In the genomic region with DNA sequence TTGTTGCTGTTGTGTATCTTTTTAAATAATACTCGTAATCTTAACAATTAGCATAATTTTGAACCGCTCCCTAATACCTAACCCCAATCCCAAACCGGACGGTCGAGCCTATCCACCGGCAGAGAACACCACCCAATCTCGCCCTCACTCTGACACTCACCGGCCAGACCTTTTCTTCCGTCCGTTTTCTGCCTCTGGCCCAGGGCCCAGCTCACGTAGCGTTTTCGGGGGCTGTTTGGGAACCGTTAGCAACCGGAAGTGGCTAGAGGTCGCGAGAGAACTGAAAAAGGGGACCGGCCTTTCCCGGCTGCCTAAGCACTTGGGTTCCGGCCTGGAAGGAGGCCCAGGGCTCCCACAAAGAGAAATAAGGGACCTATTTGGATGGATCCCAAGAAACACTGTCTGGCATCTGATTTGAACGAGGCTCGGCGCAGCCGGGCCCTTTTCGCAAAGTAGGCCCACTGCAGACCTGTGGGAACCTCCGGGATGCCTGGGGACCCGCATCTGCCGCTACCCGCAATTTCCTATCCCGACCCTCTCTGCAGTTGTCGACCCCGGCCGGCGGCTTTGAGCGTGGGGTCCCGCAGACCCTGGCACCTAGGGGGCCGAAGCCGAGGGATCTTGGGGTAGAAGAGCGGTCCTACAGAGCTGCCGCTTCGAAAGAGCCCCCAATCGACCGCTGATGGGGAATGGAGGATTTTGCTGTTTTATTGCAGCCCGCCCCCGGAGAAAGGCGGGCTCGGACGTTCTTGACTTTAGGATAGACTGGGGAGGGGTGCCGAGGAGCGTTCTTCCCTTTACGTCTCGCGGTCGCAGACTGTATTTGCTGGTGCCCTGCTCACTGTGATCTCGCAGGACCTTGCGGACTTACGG, we compare ENCODE assay signal across 1 cellular context.
TF ChIP-seq lines count a peak whose summit lies in the region.

No MANE protein-coding gene starts in this region.

TF ChIP-seq in H1, 55 proteins besides CTCF, POLR2A, EP300 and RAD21:
- TF ChIP-seq EGR1 (IDR thresholded peaks at IDR 0.05; ENCODE audit: borderline replicate concordance, low read depth, low read length) = peak; percentile 42; the same call in 1 of the 2 replicates
- TF ChIP-seq GTF2F1 (IDR thresholded peaks at IDR 0.05; ENCODE audit: borderline replicate concordance, low read depth, low read length) = peak; percentile 54; the same call in 1 of the 2 replicates
- no peak for TF ChIP-seq RNF2 (IDR thresholded peaks at IDR 0.05; ENCODE audit: borderline replicate concordance, low read depth, low read length, missing control alignments, poor library complexity, severe bottlenecking)
- TF ChIP-seq, protein P1, sequence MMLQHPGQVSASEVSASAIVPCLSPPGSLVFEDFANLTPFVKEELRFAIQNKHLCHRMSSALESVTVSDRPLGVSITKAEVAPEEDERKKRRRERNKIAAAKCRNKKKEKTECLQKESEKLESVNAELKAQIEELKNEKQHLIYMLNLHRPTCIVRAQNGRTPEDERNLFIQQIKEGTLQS (IDR thresholded peaks at IDR 0.05; ENCODE audit: insufficient read depth, low read depth, low read length) = no peak
- TF ChIP-seq BCL11A (IDR thresholded peaks at IDR 0.05; ENCODE audit: low read depth in 2 of 2, low read length in 2 of 2) = no peak
- TF ChIP-seq, protein P2, sequence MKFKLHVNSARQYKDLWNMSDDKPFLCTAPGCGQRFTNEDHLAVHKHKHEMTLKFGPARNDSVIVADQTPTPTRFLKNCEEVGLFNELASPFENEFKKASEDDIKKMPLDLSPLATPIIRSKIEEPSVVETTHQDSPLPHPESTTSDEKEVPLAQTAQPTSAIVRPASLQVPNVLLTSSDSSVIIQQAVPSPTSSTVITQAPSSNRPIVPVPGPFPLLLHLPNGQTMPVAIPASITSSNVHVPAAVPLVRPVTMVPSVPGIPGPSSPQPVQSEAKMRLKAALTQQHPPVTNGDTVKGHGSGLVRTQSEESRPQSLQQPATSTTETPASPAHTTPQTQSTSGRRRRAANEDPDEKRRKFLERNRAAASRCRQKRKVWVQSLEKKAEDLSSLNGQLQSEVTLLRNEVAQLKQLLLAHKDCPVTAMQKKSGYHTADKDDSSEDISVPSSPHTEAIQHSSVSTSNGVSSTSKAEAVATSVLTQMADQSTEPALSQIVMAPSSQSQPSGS (IDR thresholded peaks at IDR 0.05; ENCODE audit: low read length) = peak; percentile 75; the same call in 1 of the 2 replicates
- TF ChIP-seq BACH1 (IDR thresholded peaks at IDR 0.05; ENCODE audit: low read length) = no peak
- TF ChIP-seq, protein P3, sequence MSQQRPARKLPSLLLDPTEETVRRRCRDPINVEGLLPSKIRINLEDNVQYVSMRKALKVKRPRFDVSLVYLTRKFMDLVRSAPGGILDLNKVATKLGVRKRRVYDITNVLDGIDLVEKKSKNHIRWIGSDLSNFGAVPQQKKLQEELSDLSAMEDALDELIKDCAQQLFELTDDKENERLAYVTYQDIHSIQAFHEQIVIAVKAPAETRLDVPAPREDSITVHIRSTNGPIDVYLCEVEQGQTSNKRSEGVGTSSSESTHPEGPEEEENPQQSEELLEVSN (IDR thresholded peaks at IDR 0.05) = peak; percentile 25; the same call in 1 of the 2 replicates
- peak; percentile 29 for TF ChIP-seq POLR2AphosphoS5 (IDR thresholded peaks at IDR 0.05; ENCODE audit: low read depth, low read length)
- peak; percentile 63 for TF ChIP-seq PHF8 (conservative IDR thresholded peaks at IDR 0.05; ENCODE audit: low read depth, low read length)
- peak; percentile 49; the same call in 1 of the 2 replicates for TF ChIP-seq SP1 (IDR thresholded peaks at IDR 0.05; ENCODE audit: low read depth, low read length)
- peak; percentile 53; the same call in 1 of the 2 replicates for TF ChIP-seq CREB1 (IDR thresholded peaks at IDR 0.05)
- TF ChIP-seq, protein P4, sequence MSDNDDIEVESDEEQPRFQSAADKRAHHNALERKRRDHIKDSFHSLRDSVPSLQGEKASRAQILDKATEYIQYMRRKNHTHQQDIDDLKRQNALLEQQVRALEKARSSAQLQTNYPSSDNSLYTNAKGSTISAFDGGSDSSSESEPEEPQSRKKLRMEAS (IDR thresholded peaks at IDR 0.05) = no peak
- TF ChIP-seq CTBP2 (IDR thresholded peaks at IDR 0.05; ENCODE audit: borderline replicate concordance, insufficient read depth, insufficient read length, low read length) = peak; percentile 45
- no peak for TF ChIP-seq CBX8 (IDR thresholded peaks at IDR 0.05; ENCODE audit: borderline replicate concordance, low read depth, low read length)
- no peak for TF ChIP-seq SIRT6 (IDR thresholded peaks at IDR 0.05; ENCODE audit: low read length)
- peak; percentile 95 for TF ChIP-seq TAF1 (IDR thresholded peaks at IDR 0.05; ENCODE audit: low read depth, low read length)
- no peak for TF ChIP-seq EZH2 (IDR thresholded peaks at IDR 0.05; ENCODE audit: low read depth, low read length, severe bottlenecking)
- TF ChIP-seq NANOG (IDR thresholded peaks at IDR 0.05; ENCODE audit: insufficient read depth, low read depth, low read length, poor library complexity, severe bottlenecking) = no peak
- peak; percentile 38; the same call in 1 of the 2 replicates for TF ChIP-seq CHD2 (IDR thresholded peaks at IDR 0.05; ENCODE audit: low read length)
- TF ChIP-seq SP4 (IDR thresholded peaks at IDR 0.05; ENCODE audit: low read length) = no peak
- peak; percentile 48; the same call in 1 of the 2 replicates for TF ChIP-seq TCF12 (IDR thresholded peaks at IDR 0.05; ENCODE audit: low read depth, low read length)
- TF ChIP-seq HDAC6 (IDR thresholded peaks at IDR 0.05; ENCODE audit: low read depth, low read length) = no peak
- TF ChIP-seq, protein P5, sequence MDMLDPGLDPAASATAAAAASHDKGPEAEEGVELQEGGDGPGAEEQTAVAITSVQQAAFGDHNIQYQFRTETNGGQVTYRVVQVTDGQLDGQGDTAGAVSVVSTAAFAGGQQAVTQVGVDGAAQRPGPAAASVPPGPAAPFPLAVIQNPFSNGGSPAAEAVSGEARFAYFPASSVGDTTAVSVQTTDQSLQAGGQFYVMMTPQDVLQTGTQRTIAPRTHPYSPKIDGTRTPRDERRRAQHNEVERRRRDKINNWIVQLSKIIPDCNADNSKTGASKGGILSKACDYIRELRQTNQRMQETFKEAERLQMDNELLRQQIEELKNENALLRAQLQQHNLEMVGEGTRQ (IDR thresholded peaks at IDR 0.05; ENCODE audit: low read length) = no peak
- TF ChIP-seq GABPA (IDR thresholded peaks at IDR 0.05; ENCODE audit: borderline replicate concordance, insufficient read depth, low read length) = peak; percentile 98
- peak; percentile 96 to 99 for TF ChIP-seq HDAC2 (IDR thresholded peaks at IDR 0.05; ENCODE audit: borderline replicate concordance in 1 of 2, low read depth in 2 of 2, low read length in 2 of 2)
- peak; percentile 73 for TF ChIP-seq YY1 (IDR thresholded peaks at IDR 0.05; ENCODE audit: low read depth, low read length)
- TF ChIP-seq CEBPB (IDR thresholded peaks at IDR 0.05; ENCODE audit: low read depth, low read length) = no peak
- TF ChIP-seq ASH2L (IDR thresholded peaks at IDR 0.05; ENCODE audit: low read length) = peak; percentile 94
- peak; percentile 61; the same call in 1 of the 2 replicates for TF ChIP-seq POU5F1 (IDR thresholded peaks at IDR 0.05; ENCODE audit: low read depth, low read length)
- TF ChIP-seq KDM5A (IDR thresholded peaks at IDR 0.05; ENCODE audit: low read length) = peak; percentile 76
- TF ChIP-seq JUN (IDR thresholded peaks at IDR 0.05; ENCODE audit: low read depth, low read length) = 0 out of 2 replicates have a peak, but pooled peaks have one; percentile 18
- TF ChIP-seq SRF (IDR thresholded peaks at IDR 0.05; ENCODE audit: low read depth, low read length) = peak; percentile 64
- TF ChIP-seq TBP (IDR thresholded peaks at IDR 0.05; ENCODE audit: low read depth, low read length) = peak; percentile 92
- TF ChIP-seq SP2 (IDR thresholded peaks at IDR 0.05; ENCODE audit: low read length) = peak; percentile 55
- no peak for TF ChIP-seq SUZ12 (IDR thresholded peaks at IDR 0.05; ENCODE audit: low read length)
- TF ChIP-seq CHD1 (IDR thresholded peaks at IDR 0.05; ENCODE audit: low read depth, low read length) = no peak
- peak; percentile 96 for TF ChIP-seq KDM1A (IDR thresholded peaks at IDR 0.05; ENCODE audit: borderline replicate concordance, low read length)
- peak; percentile 62 to 94; a peak in 2 of 4 replicates for TF ChIP-seq SIN3A (conservative IDR thresholded peaks at IDR 0.05 in 1 of 2, IDR thresholded peaks at IDR 0.05 in 1 of 2; ENCODE audit: low read depth in 1 of 2, low read length in 2 of 2)
- TF ChIP-seq BRCA1 (IDR thresholded peaks at IDR 0.05; ENCODE audit: low read depth, low read length) = no peak
- no peak for TF ChIP-seq RFX5 (IDR thresholded peaks at IDR 0.05; ENCODE audit: borderline replicate concordance, low read depth, low read length)
- TF ChIP-seq TAF7 (optimal IDR thresholded peaks at IDR 0.05; ENCODE audit: borderline replicate concordance, low read depth, low read length) = peak; percentile 50
- TF ChIP-seq SAP30 (IDR thresholded peaks at IDR 0.05; ENCODE audit: insufficient read depth, insufficient replicate concordance, low read length) = peak; percentile 42
- TF ChIP-seq KDM4A (IDR thresholded peaks at IDR 0.05; ENCODE audit: low read depth, low read length, severe bottlenecking) = peak; percentile 92
